Comparison of ENCODE assay signal across 1 cellular context in the genomic region with DNA sequence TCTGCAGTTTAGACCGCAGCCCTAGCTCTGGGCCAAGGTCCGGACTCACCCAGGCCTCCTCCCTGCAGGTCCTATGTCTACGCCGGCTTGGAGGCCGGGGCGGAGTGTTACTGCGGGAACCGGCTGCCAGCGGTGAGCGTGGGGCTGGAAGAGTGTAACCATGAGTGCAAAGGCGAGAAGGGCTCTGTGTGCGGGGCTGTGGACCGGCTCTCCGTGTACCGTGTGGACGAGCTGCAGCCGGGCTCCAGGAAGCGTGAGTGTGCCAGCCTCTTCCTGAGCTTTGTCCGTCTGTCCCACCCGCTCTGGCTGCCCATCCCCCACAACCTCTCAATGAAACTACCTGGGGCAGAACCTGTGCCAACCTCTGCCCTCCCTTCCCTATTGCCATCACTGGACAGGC.
TF ChIP-seq lines count a peak whose summit lies in the region.

No MANE protein-coding gene starts in this region.

TF ChIP-seq in SK-N-SH, 30 proteins besides CTCF, POLR2A, EP300 and RAD21 (continued from another document):
- TF ChIP-seq, protein P1, sequence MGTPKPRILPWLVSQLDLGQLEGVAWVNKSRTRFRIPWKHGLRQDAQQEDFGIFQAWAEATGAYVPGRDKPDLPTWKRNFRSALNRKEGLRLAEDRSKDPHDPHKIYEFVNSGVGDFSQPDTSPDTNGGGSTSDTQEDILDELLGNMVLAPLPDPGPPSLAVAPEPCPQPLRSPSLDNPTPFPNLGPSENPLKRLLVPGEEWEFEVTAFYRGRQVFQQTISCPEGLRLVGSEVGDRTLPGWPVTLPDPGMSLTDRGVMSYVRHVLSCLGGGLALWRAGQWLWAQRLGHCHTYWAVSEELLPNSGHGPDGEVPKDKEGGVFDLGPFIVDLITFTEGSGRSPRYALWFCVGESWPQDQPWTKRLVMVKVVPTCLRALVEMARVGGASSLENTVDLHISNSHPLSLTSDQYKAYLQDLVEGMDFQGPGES (IDR thresholded peaks at IDR 0.05; ENCODE audit: low read depth, low read length) = no peak
- TF ChIP-seq, protein P2, sequence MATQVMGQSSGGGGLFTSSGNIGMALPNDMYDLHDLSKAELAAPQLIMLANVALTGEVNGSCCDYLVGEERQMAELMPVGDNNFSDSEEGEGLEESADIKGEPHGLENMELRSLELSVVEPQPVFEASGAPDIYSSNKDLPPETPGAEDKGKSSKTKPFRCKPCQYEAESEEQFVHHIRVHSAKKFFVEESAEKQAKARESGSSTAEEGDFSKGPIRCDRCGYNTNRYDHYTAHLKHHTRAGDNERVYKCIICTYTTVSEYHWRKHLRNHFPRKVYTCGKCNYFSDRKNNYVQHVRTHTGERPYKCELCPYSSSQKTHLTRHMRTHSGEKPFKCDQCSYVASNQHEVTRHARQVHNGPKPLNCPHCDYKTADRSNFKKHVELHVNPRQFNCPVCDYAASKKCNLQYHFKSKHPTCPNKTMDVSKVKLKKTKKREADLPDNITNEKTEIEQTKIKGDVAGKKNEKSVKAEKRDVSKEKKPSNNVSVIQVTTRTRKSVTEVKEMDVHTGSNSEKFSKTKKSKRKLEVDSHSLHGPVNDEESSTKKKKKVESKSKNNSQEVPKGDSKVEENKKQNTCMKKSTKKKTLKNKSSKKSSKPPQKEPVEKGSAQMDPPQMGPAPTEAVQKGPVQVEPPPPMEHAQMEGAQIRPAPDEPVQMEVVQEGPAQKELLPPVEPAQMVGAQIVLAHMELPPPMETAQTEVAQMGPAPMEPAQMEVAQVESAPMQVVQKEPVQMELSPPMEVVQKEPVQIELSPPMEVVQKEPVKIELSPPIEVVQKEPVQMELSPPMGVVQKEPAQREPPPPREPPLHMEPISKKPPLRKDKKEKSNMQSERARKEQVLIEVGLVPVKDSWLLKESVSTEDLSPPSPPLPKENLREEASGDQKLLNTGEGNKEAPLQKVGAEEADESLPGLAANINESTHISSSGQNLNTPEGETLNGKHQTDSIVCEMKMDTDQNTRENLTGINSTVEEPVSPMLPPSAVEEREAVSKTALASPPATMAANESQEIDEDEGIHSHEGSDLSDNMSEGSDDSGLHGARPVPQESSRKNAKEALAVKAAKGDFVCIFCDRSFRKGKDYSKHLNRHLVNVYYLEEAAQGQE (IDR thresholded peaks at IDR 0.05; ENCODE audit: low read depth, low read length) = no peak
- no peak for TF ChIP-seq FOSL2 (IDR thresholded peaks at IDR 0.05; ENCODE audit: borderline replicate concordance, low read depth)
